1 cellular context compared by ENCODE assay signal in genomic region chr2:237156131-237156856, GRCh38.
TF ChIP-seq lines count a peak whose summit lies in the region.

No MANE protein-coding gene starts in this region.

TF ChIP-seq in IMR-90, 13 proteins besides CTCF, POLR2A, EP300 and RAD21:
- peak; percentile 78 for TF ChIP-seq BHLHE40 (IDR thresholded peaks at IDR 0.05; ENCODE audit: low read depth, low read length)
- no peak for TF ChIP-seq ELK1 (IDR thresholded peaks at IDR 0.05; ENCODE audit: borderline replicate concordance, low read depth, low read length)
- TF ChIP-seq CEBPB (IDR thresholded peaks at IDR 0.05; ENCODE audit: low read depth, low read length): no peak
- peak; percentile 98 for TF ChIP-seq FOS (IDR thresholded peaks at IDR 0.05; ENCODE audit: low read depth, low read length)
- no peak for TF ChIP-seq USF2 (IDR thresholded peaks at IDR 0.05; ENCODE audit: low read depth, low read length)
- TF ChIP-seq RFX5 (IDR thresholded peaks at IDR 0.05; ENCODE audit: low read depth, low read length): no peak
- no peak for TF ChIP-seq MXI1 (IDR thresholded peaks at IDR 0.05; ENCODE audit: borderline replicate concordance, low read depth, low read length)
- peak; percentile 20; the same call in 1 of the 2 replicates for TF ChIP-seq MAFK (IDR thresholded peaks at IDR 0.05; ENCODE audit: low read depth, low read length)
- TF ChIP-seq MAZ (IDR thresholded peaks at IDR 0.05; ENCODE audit: borderline replicate concordance, low read depth, low read length): peak; percentile 74; the same call in 1 of the 2 replicates
- TF ChIP-seq SMC3 (IDR thresholded peaks at IDR 0.05; ENCODE audit: low read depth, low read length): no peak; the same call in none of the 2 replicates
- TF ChIP-seq NFE2L2 (IDR thresholded peaks at IDR 0.05; ENCODE audit: low read depth, low read length): no peak
- TF ChIP-seq CHD1 (IDR thresholded peaks at IDR 0.05; ENCODE audit: low read depth, low read length): no peak
- TF ChIP-seq RCOR1 (IDR thresholded peaks at IDR 0.05; ENCODE audit: insufficient replicate concordance, low read length): peak; percentile 24
